1 cellular context compared by ENCODE assay signal in genomic region chr19:50498219-50499056, GRCh38.
A peak's percentile ranks its signal among the peaks of the same experiment; 100 is the strongest.
TF ChIP-seq lines count a peak whose summit lies in the region.

No MANE protein-coding gene starts in this region.

TF ChIP-seq in K562, 482 proteins besides CTCF, POLR2A, EP300 and RAD21 (continued from another document):
- TF ChIP-seq, protein P1, sequence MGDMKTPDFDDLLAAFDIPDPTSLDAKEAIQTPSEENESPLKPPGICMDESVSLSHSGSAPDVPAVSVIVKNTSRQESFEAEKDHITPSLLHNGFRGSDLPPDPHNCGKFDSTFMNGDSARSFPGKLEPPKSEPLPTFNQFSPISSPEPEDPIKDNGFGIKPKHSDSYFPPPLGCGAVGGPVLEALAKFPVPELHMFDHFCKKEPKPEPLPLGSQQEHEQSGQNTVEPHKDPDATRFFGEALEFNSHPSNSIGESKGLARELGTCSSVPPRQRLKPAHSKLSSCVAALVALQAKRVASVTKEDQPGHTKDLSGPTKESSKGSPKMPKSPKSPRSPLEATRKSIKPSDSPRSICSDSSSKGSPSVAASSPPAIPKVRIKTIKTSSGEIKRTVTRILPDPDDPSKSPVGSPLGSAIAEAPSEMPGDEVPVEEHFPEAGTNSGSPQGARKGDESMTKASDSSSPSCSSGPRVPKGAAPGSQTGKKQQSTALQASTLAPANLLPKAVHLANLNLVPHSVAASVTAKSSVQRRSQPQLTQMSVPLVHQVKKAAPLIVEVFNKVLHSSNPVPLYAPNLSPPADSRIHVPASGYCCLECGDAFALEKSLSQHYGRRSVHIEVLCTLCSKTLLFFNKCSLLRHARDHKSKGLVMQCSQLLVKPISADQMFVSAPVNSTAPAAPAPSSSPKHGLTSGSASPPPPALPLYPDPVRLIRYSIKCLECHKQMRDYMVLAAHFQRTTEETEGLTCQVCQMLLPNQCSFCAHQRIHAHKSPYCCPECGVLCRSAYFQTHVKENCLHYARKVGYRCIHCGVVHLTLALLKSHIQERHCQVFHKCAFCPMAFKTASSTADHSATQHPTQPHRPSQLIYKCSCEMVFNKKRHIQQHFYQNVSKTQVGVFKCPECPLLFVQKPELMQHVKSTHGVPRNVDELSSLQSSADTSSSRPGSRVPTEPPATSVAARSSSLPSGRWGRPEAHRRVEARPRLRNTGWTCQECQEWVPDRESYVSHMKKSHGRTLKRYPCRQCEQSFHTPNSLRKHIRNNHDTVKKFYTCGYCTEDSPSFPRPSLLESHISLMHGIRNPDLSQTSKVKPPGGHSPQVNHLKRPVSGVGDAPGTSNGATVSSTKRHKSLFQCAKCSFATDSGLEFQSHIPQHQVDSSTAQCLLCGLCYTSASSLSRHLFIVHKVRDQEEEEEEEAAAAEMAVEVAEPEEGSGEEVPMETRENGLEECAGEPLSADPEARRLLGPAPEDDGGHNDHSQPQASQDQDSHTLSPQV (IDR thresholded peaks at IDR 0.05): no peak
- TF ChIP-seq ARNT (IDR thresholded peaks at IDR 0.05): no peak
- TF ChIP-seq, protein P2, sequence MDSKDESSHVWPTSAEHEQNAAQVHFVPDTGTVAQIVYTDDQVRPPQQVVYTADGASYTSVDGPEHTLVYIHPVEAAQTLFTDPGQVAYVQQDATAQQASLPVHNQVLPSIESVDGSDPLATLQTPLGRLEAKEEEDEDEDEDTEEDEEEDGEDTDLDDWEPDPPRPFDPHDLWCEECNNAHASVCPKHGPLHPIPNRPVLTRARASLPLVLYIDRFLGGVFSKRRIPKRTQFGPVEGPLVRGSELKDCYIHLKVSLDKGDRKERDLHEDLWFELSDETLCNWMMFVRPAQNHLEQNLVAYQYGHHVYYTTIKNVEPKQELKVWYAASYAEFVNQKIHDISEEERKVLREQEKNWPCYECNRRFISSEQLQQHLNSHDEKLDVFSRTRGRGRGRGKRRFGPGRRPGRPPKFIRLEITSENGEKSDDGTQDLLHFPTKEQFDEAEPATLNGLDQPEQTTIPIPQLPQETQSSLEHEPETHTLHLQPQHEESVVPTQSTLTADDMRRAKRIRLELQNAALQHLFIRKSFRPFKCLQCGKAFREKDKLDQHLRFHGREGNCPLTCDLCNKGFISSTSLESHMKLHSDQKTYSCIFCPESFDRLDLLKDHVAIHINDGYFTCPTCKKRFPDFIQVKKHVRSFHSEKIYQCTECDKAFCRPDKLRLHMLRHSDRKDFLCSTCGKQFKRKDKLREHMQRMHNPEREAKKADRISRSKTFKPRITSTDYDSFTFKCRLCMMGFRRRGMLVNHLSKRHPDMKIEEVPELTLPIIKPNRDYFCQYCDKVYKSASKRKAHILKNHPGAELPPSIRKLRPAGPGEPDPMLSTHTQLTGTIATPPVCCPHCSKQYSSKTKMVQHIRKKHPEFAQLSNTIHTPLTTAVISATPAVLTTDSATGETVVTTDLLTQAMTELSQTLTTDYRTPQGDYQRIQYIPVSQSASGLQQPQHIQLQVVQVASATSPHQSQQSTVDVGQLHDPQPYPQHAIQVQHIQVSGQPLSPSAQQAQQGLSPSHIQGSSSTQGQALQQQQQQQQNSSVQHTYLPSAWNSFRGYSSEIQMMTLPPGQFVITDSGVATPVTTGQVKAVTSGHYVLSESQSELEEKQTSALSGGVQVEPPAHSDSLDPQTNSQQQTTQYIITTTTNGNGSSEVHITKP (IDR thresholded peaks at IDR 0.05; ENCODE audit: partially characterized antibody): no peak
- TF ChIP-seq ZNF24 (IDR thresholded peaks at IDR 0.05): no peak
- TF ChIP-seq, protein P3, sequence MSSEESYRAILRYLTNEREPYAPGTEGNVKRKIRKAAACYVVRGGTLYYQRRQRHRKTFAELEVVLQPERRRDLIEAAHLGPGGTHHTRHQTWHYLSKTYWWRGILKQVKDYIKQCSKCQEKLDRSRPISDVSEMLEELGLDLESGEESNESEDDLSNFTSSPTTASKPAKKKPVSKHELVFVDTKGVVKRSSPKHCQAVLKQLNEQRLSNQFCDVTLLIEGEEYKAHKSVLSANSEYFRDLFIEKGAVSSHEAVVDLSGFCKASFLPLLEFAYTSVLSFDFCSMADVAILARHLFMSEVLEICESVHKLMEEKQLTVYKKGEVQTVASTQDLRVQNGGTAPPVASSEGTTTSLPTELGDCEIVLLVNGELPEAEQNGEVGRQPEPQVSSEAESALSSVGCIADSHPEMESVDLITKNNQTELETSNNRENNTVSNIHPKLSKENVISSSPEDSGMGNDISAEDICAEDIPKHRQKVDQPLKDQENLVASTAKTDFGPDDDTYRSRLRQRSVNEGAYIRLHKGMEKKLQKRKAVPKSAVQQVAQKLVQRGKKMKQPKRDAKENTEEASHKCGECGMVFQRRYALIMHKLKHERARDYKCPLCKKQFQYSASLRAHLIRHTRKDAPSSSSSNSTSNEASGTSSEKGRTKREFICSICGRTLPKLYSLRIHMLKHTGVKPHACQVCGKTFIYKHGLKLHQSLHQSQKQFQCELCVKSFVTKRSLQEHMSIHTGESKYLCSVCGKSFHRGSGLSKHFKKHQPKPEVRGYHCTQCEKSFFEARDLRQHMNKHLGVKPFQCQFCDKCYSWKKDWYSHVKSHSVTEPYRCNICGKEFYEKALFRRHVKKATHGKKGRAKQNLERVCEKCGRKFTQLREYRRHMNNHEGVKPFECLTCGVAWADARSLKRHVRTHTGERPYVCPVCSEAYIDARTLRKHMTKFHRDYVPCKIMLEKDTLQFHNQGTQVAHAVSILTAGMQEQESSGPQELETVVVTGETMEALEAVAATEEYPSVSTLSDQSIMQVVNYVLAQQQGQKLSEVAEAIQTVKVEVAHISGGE (CRISPR knock-in tag; IDR thresholded peaks at IDR 0.05): no peak
- no peak for TF ChIP-seq CXXC5 (CRISPR knock-in tag; IDR thresholded peaks at IDR 0.05)
- no peak for TF ChIP-seq SETDB1 (IDR thresholded peaks at IDR 0.05; ENCODE audit: low read length)
- TF ChIP-seq, protein P4, sequence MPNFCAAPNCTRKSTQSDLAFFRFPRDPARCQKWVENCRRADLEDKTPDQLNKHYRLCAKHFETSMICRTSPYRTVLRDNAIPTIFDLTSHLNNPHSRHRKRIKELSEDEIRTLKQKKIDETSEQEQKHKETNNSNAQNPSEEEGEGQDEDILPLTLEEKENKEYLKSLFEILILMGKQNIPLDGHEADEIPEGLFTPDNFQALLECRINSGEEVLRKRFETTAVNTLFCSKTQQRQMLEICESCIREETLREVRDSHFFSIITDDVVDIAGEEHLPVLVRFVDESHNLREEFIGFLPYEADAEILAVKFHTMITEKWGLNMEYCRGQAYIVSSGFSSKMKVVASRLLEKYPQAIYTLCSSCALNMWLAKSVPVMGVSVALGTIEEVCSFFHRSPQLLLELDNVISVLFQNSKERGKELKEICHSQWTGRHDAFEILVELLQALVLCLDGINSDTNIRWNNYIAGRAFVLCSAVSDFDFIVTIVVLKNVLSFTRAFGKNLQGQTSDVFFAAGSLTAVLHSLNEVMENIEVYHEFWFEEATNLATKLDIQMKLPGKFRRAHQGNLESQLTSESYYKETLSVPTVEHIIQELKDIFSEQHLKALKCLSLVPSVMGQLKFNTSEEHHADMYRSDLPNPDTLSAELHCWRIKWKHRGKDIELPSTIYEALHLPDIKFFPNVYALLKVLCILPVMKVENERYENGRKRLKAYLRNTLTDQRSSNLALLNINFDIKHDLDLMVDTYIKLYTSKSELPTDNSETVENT (CRISPR knock-in tag; IDR thresholded peaks at IDR 0.05): no peak
- TF ChIP-seq NCOA6 (IDR thresholded peaks at IDR 0.05): no peak
- TF ChIP-seq RNF2 (IDR thresholded peaks at IDR 0.05): no peak
- TF ChIP-seq, protein P5, sequence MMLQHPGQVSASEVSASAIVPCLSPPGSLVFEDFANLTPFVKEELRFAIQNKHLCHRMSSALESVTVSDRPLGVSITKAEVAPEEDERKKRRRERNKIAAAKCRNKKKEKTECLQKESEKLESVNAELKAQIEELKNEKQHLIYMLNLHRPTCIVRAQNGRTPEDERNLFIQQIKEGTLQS (IDR thresholded peaks at IDR 0.05): no peak
- TF ChIP-seq, protein P5 (CRISPR knock-in tag; conservative IDR thresholded peaks at IDR 0.05): no peak
- TF ChIP-seq SRSF3 (IDR thresholded peaks at IDR 0.05; ENCODE audit: insufficient read depth, low read length): no peak
- no peak for TF ChIP-seq ZNF639 (CRISPR knock-in tag; conservative IDR thresholded peaks at IDR 0.05 in 1 of 2, IDR thresholded peaks at IDR 0.05 in 1 of 2)
- no peak for TF ChIP-seq ZNF140 (CRISPR knock-in tag; IDR thresholded peaks at IDR 0.05)
- peak; percentile 69 for TF ChIP-seq PHF20 (IDR thresholded peaks at IDR 0.05; ENCODE audit: partially characterized antibody)
- 0 out of 2 replicates have a peak, but pooled peaks have one; percentile 39 for TF ChIP-seq GATAD2A (IDR thresholded peaks at IDR 0.05)
- no peak for TF ChIP-seq NRF1 (conservative IDR thresholded peaks at IDR 0.05 in 1 of 2, IDR thresholded peaks at IDR 0.05 in 1 of 2)
- TF ChIP-seq NFE2L1 (tag; IDR thresholded peaks at IDR 0.05; ENCODE audit: borderline replicate concordance, low read depth): no peak
- no peak for TF ChIP-seq ZNF707 (CRISPR knock-in tag; conservative IDR thresholded peaks at IDR 0.05)
